Comparison of ENCODE assay signal across 8 cellular contexts in the genomic region with DNA sequence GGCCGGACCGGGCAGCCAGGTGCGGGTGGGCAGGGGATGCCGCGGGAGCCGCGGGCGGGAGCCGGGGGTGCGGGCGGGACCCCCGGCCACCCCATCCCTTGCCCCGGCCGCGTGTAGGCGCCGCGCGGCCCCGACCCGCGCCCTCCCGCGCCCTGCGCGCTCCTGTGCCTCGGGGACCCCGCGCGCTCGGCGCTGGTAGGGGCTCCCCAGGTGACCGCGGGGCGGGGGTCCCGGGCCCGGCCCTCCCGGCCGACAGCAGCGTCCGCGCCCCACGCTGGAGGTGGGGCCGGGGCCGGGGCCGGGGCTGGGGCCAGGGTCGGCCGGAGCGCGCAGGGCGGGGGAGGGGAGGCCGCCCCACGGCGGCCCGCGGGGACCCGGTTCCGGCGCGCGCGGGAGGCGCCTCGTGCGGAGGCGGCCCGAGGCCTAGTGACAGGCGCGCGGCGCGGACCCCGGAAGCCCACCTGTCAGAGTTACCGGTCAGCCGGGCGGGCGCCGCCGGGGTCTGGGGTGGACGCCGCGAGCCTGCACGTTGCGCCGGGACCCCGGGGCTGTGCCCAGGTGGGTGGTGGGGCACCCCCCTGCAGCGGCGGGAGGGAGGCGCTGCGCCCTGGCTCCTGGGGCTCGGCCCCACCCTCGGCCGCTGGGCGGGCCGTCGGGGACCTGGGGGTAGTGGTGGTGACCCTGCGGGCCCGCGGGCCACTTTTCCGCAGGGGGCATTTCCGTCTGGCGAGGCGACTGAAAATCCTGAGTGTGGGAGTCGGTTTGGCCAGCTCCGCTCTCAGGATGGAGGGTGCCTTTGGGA. TPM values are rescaled to one million over a fixed set of nuclear protein-coding genes. Genes with fewer than 3 reads are reported as not detected.
DNase-seq lines count a peak whose midpoint lies in the region; ATAC-seq and TF ChIP-seq lines count a peak whose summit lies in the region.

No MANE protein-coding gene starts in this region.

- H3K36me3 ChIP-seq in SJCRH30 (peaks cover 19% of the 10 kb centered on the region), ectodermal cell (ENCODE audit: control insufficient read depth, insufficient read depth, low read length) (peaks cover 8% of the 10 kb centered on the region), tibial nerve (peaks cover 0 to 20% (median 0%) of the 10 kb centered on the region in 3 donors)

- DNase-seq in activated naive CD4-positive, alpha-beta T cell treated with Interleukin-2 at 50 U/mL for 16 hours = peak; percentile 22
- no peak for DNase-seq in activated naive CD4-positive, alpha-beta T cell (lab: John Stamatoyannopoulos, UW)
- peak in 1 of 2 experiments; percentile 20 for DNase-seq in SJCRH30
- DNase-seq in tibial nerve (ENCODE audit: low spot score in 2 of 2) = no peak
- DNase-seq in inferior parietal cortex (ENCODE audit: extremely low spot score) = no peak

- no peak for TF ChIP-seq CTCF in tibial nerve (IDR thresholded peaks at IDR 0.05)

- peak overlapping the region; percentile 90 for H3K4me3 ChIP-seq in SJCRH30
- peak overlapping the region; percentile 68 for H3K4me3 ChIP-seq in ectodermal cell (ENCODE audit: insufficient read depth, low read depth, low read length)
- peak overlapping the region; percentile 42 for H3K4me3 ChIP-seq in mononuclear cell (ENCODE audit: low read length)
- peak overlapping the region; percentile 2 to 72 (median 42) for H3K4me3 ChIP-seq in tibial nerve

- 0 to 1% methylated on average over 104 to 105 of the region's 105 CpGs for WGBS in ectodermal cell, 2 experiments
- WGBS in tibial nerve, 2 donors = 1 to 4% methylated on average over 13 to 15 of the region's 105 CpGs

- peak; percentile 37 for ATAC-seq in HG02981 (IDR thresholded peaks at IDR 0.05; ENCODE audit: unreplicated experiment)

- TF ChIP-seq EP300 in tibial nerve (IDR thresholded peaks at IDR 0.05) = no peak

- H3K27ac ChIP-seq in SJCRH30 (no peak overlapping the region; the same call in 1 of the 2 replicates), ectodermal cell (ENCODE audit: insufficient read depth, low read depth, low read length, poor library complexity, severe bottlenecking) (no peak overlapping the region), tibial nerve (no peak overlapping the region)

- no peaks in the 10 kb centered on the region for H3K27me3 ChIP-seq in SJCRH30
- H3K27me3 ChIP-seq in ectodermal cell (ENCODE audit: control insufficient read depth, insufficient read depth, low read length, poor library complexity, severe bottlenecking) = no peaks in the 10 kb centered on the region
- no peaks in the 10 kb centered on the region for H3K27me3 ChIP-seq in mononuclear cell (ENCODE audit: insufficient read depth, low read length)
- H3K27me3 ChIP-seq in tibial nerve = no peaks in the 10 kb centered on the region

- H3K4me1 ChIP-seq in SJCRH30 (no peaks in the 10 kb centered on the region; the same call in 1 of the 2 replicates), ectodermal cell (ENCODE audit: control insufficient read depth, insufficient read depth, low read length) (peaks cover 10% of the 10 kb centered on the region), mononuclear cell (ENCODE audit: insufficient read depth, low read length) (peaks cover 30% of the 10 kb centered on the region), tibial nerve (peaks cover 0 to 20% (median 0%) of the 10 kb centered on the region in 4 donors)

- no peak for TF ChIP-seq POLR2A in tibial nerve (IDR thresholded peaks at IDR 0.05)

- H3K9me3 ChIP-seq in SJCRH30 (replicated peaks) (no peaks in the 10 kb centered on the region), ectodermal cell (ENCODE audit: control insufficient read depth, low read length) (no peaks in the 10 kb centered on the region), mononuclear cell (ENCODE audit: low read depth, low read length) (no peaks in the 10 kb centered on the region), tibial nerve (no peaks in the 10 kb centered on the region)

RNA-seq across cellular contexts. Expression of a gene that starts 0.5 kb away (rescaled TPM):
- total RNA-seq in SJCRH30 (2014; rRNA removed; shearing (Covaris generic)) = 113 and 127 TPM in 2 replicates
- 118 TPM for polyA plus RNA-seq in ectodermal cell (2013, experiment 1 of 4)
- 108 TPM for polyA plus RNA-seq in ectodermal cell (2013, experiment 2 of 4)
- polyA plus RNA-seq in ectodermal cell (2013, experiment 3 of 4) = 92.3 TPM
- 96.5 TPM for polyA plus RNA-seq in ectodermal cell (2013, experiment 4 of 4)
- total RNA-seq in mononuclear cell (20.3 TPM), tibial nerve (10 to 100 TPM; 19.2 to 45.3 (median 34.1) TPM)
